10 cellular contexts compared by ENCODE assay signal in the genomic region with DNA sequence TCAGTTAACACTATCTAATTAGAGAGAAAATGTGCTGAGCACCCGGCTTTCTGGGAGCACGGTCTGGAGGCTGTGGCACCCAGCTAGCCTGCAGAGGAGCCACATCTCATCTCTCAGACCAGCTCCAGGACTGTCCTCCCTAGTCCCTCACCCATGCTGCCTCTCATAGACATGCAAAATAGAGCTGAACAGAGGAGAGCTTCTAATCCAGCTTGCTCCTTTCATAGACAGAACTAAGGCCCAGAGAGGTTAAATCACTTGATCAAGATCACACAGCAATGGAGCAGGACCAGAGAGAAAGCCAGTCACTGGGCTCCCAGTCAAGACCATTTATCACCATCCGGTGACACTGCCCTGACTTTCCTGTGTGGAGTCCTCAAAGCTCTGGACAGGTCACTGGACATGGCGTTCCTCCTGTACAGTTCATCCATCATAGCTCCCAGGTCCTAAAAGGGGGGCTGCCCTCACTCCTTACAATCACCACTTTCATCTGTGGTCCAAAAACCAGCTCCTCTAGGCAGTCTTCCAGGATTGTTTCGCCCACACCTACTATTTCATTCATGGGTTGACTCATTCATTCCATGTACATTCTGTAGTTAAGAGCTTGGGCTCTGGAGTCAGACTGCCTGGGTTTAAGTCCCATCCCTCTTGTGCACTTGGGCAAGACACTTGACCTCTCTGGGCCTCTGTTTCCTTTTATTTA. TPM values are rescaled to one million over a fixed set of nuclear protein-coding genes. Genes with fewer than 3 reads are reported as not detected.
DNase-seq lines count a peak whose midpoint lies in the region; ATAC-seq, FAIRE-seq and TF ChIP-seq lines count a peak whose summit lies in the region.
"Had no signal": no experiment of that assay in that cellular context is flagged by ENCODE, and none has a peak within 500 bp of the region (broad histone marks: within the 10 kb centered on the region; RNA-seq: fewer than 3 reads in every experiment).

No MANE protein-coding gene starts in this region.

- H3K36me3 ChIP-seq in SK-N-SH (replicated peaks in 1 of 2; ENCODE audit: control insufficient read depth in 1 of 2, insufficient read depth in 2 of 2, low read length in 1 of 2) (peaks cover 0 to 17% of the 10 kb centered on the region in 2 experiments), pancreas (peaks cover 0 to 14% (median 6%) of the 10 kb centered on the region in 3 donors)

- no peaks in the 10 kb centered on the region for H3K9me2 ChIP-seq in SK-N-SH

- H3K9me3 ChIP-seq in SK-N-SH (no peaks in the 10 kb centered on the region), pancreas (no peaks in the 10 kb centered on the region)

- no peaks in the 10 kb centered on the region for H4K20me1 ChIP-seq in SK-N-SH (ENCODE audit: insufficient read depth)

- peaks cover 0 to 7% of the 10 kb centered on the region in 2 donors for H3K4me1 Mint-ChIP-seq in stimulated activated naive B cell treated with anti-CD40 and anti-IgM and Interleukin-4, amounts not matched to agents 10 μg/mL and 1 μg/mL and 100 μg/mL, for 72 hours

- H3K4me3 ChIP-seq in SK-N-SH (ENCODE audit: low read depth in 2 of 2, low read length in 1 of 2) (no peak overlapping the region), fibroblast of mammary gland (ENCODE audit: control insufficient read depth, low read depth, low read length) (no peak overlapping the region), pancreas (no peak overlapping the region)

- no peak overlapping the region for H3K4me3 Mint-ChIP-seq in stimulated activated naive B cell treated with anti-CD40 and anti-IgM and Interleukin-4, amounts not matched to agents 10 μg/mL and 1 μg/mL and 100 μg/mL, for 72 hours
- H3K4me3 Mint-ChIP-seq: memory B cell had no signal

- 46% methylated on average over 5 of the region's 5 CpGs for WGBS in SK-N-SH (ENCODE audit: low lambda C conversion rate)
- WGBS in pancreas, 2 donors = 28 to 30% methylated on average over 5 of the region's 5 CpGs

- peak overlapping the region; percentile 47; the same call in 1 of the 2 replicates for H3K4me2 ChIP-seq in SK-N-SH

- H3K27ac ChIP-seq in SK-N-SH (ENCODE audit: low read depth in 2 of 2, low read length in 1 of 2) = no peak overlapping the region; a peak in 1 of 4 replicates
- H3K27ac ChIP-seq in pancreas = no peak overlapping the region

- no peak for FAIRE-seq in pancreas (lab: Jason Lieb, UNC)

- H3K36me3 Mint-ChIP-seq in stimulated activated naive B cell treated with anti-CD40 and anti-IgM and Interleukin-4, amounts not matched to agents 10 μg/mL and 1 μg/mL and 100 μg/mL, for 72 hours = peaks cover 10 to 16% of the 10 kb centered on the region in 2 donors

- peak overlapping the region; percentile 43 for H3K27ac Mint-ChIP-seq in stimulated activated naive B cell treated with anti-CD40 and anti-IgM and Interleukin-4, amounts not matched to agents 10 μg/mL and 1 μg/mL and 100 μg/mL, for 72 hours
- H3K27ac Mint-ChIP-seq: memory B cell had no signal

- H3F3A ChIP-seq in SK-N-SH (replicated peaks; ENCODE audit: insufficient read depth) = peaks cover 8% of the 10 kb centered on the region

- CTCF ChIA-PET in SK-N-SH (lab: Yijun Ruan, JAX) = interaction anchor here (0.5 to 14.4 kb wide), 67 partner anchors 8 to 779 kb away, joined by 3 to 286 read pairs (median 4); partner anchors contain the start of genes CAMK2N1 and MUL1

- H3K79me2 ChIP-seq in SK-N-SH (ENCODE audit: insufficient read depth) = no peaks in the 10 kb centered on the region

- TF ChIP-seq CTCF in SK-N-SH (IDR thresholded peaks at IDR 0.05) (no peak), fibroblast of mammary gland (conservative IDR thresholded peaks at IDR 0.05; ENCODE audit: control insufficient read depth, insufficient read depth, low read depth, low read length) (no peak), pancreas (IDR thresholded peaks at IDR 0.05) (no peak)

- H3K27me3 ChIP-seq in SK-N-SH (ENCODE audit: insufficient read depth) (no peaks in the 10 kb centered on the region), pancreas (no peaks in the 10 kb centered on the region)

- POLR2A ChIA-PET in SK-N-SH (lab: Yijun Ruan, JAX) = interaction anchor here (0.7 to 1.9 kb wide), 2 partner anchors 9 to 13 kb away, joined by 3 to 7 read pairs; partner anchors contain the start of genes CAMK2N1 and MUL1

- DNase-seq in HCEC 1CT (peak; percentile 93), SK-N-SH (no peak), fibroblast of mammary gland (ENCODE audit: low read depth) (peak; percentile 98), NCI-H1092 treated with DMSO at 0.1 percent for 48 hours (lab: John Stamatoyannopoulos, UW) (no peak), pons (ENCODE audit: low spot score) (no peak), pancreas (no peak)
- DNase-seq in stimulated activated naive B cell treated with anti-CD40 and anti-IgM and Interleukin-4, amounts not matched to agents 10 μg/mL and 1 μg/mL and 100 μg/mL, for 72 hours = no peak
- DNase-seq: activated CD8-positive, alpha-beta memory T cell treated with anti-CD3 and anti-CD28 coated beads, Interleukin-2, amount 50 U/mL, for 4 hours; effector CD8-positive, alpha-beta T cell had no signal

- no peak for ATAC-seq in stimulated activated naive B cell treated with anti-CD40 and anti-IgM and Interleukin-4, amounts not matched to agents 10 μg/mL and 1 μg/mL and 100 μg/mL, for 72 hours (replicated peaks)
- ATAC-seq in pancreas = no peak

- H3K27me3 Mint-ChIP-seq in stimulated activated naive B cell treated with anti-CD40 and anti-IgM and Interleukin-4, amounts not matched to agents 10 μg/mL and 1 μg/mL and 100 μg/mL, for 72 hours = peaks cover 4 to 16% of the 10 kb centered on the region in 2 donors

- H3K9ac ChIP-seq in SK-N-SH = no peak overlapping the region

- peaks cover 11 to 16% of the 10 kb centered on the region in 2 experiments; a peak in 3 of 4 replicates for H3K4me1 ChIP-seq in SK-N-SH (ENCODE audit: control insufficient read depth in 1 of 2, insufficient read depth in 2 of 2, low read depth in 1 of 2, low read length in 1 of 2)
- no peaks in the 10 kb centered on the region for H3K4me1 ChIP-seq in pancreas

- intact Hi-C loops in pancreas (cut with DNase I) = loop anchor here in 2 of 3 donors (5.0 to 10.0 kb wide), 2 partner anchors 282 to 570 kb away; partner anchors contain the start of gene PLA2G2E (in 1 of the 2)

- H3K9me3 Mint-ChIP-seq in stimulated activated naive B cell treated with anti-CD40 and anti-IgM and Interleukin-4, amounts not matched to agents 10 μg/mL and 1 μg/mL and 100 μg/mL, for 72 hours = no peaks in the 10 kb centered on the region
- H3K9me3 Mint-ChIP-seq: memory B cell had no signal

- TF ChIP-seq EP300 in SK-N-SH (IDR thresholded peaks at IDR 0.05; ENCODE audit: borderline replicate concordance in 1 of 2, low read depth in 1 of 2, low read length in 1 of 2) = peak in 1 of 2 experiments; percentile 43; a peak in 1 of 4 replicates

- no peak for TF ChIP-seq RAD21 in SK-N-SH (IDR thresholded peaks at IDR 0.05; ENCODE audit: low read length)

- no peak overlapping the region for H2AFZ ChIP-seq in SK-N-SH (ENCODE audit: low read depth)

TF ChIP-seq in SK-N-SH, 30 proteins besides CTCF, POLR2A, EP300 and RAD21:
- TF ChIP-seq TEAD4 (IDR thresholded peaks at IDR 0.05; ENCODE audit: borderline replicate concordance, insufficient read depth) (0 out of 2 replicates have a peak, but pooled peaks have one; percentile 19), NFIC (IDR thresholded peaks at IDR 0.05; ENCODE audit: borderline replicate concordance) (peak; percentile 55; the same call in 1 of the 2 replicates), FOSL2 (IDR thresholded peaks at IDR 0.05; ENCODE audit: borderline replicate concordance, low read depth) (peak; percentile 55; the same call in 1 of the 2 replicates), JUND (IDR thresholded peaks at IDR 0.05) (0 out of 2 replicates have a peak, but pooled peaks have one; percentile 40), TAF1 (IDR thresholded peaks at IDR 0.05; ENCODE audit: borderline replicate concordance, low read depth, low read length) (no peak), TCF12 (IDR thresholded peaks at IDR 0.05) (peak; percentile 40; the same call in 1 of the 2 replicates), RCOR1 (IDR thresholded peaks at IDR 0.05; ENCODE audit: low read length) (no peak)
- TF ChIP-seq, protein P1, sequence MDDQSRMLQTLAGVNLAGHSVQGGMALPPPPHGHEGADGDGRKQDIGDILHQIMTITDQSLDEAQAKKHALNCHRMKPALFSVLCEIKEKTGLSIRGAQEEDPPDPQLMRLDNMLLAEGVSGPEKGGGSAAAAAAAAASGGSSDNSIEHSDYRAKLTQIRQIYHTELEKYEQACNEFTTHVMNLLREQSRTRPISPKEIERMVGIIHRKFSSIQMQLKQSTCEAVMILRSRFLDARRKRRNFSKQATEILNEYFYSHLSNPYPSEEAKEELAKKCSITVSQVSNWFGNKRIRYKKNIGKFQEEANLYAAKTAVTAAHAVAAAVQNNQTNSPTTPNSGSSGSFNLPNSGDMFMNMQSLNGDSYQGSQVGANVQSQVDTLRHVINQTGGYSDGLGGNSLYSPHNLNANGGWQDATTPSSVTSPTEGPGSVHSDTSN (IDR thresholded peaks at IDR 0.05) = peak; percentile 29

RNA-seq across cellular contexts. Expression of gene CAMK2N1, which starts 8.8 kb away (rescaled TPM):
- polyA plus RNA-seq in SK-N-SH (2012; rRNA removed) (2.8 and 5.3 TPM in 2 replicates), pancreas (10 to 100 TPM in 1 of 2 donors, 1 to 10 TPM in 1; 6.8 to 40.7 TPM)
- polyA plus RNA-seq in SK-N-SH (2012; cell fraction: cytosol; rRNA removed) = 8.4 and 9.9 TPM in 2 replicates
- polyA plus RNA-seq in SK-N-SH (2012; cell fraction: nucleus; rRNA removed) = 1.3 and 1.6 TPM in 2 replicates
- 1 to 10 TPM; 3.4 to 9.3 (median 5.5) TPM for total RNA-seq in pancreas

RNA-seq across cellular contexts. Expression of gene MUL1, which starts 13.2 kb away (rescaled TPM):
- polyA plus RNA-seq in SK-N-SH (2012; rRNA removed) (22.8 and 26.4 TPM in 2 replicates), pancreas (10 to 100 TPM in 1 of 2 donors, 1 to 10 TPM in 1; 3.5 to 10.6 TPM)
- 13.8 and 20.8 TPM in 2 replicates for polyA plus RNA-seq in SK-N-SH (2012; cell fraction: cytosol; rRNA removed)
- 12.8 and 16.0 TPM in 2 replicates for polyA plus RNA-seq in SK-N-SH (2012; cell fraction: nucleus; rRNA removed)
- 10 to 100 TPM in 5 of 6 donors, 1 to 10 TPM in 1; 9.9 to 16.5 (median 12.2) TPM for total RNA-seq in pancreas

RNA-seq across cellular contexts. Expression of gene FAM43B, which starts 57.6 kb away (rescaled TPM):
- not detected in 2 replicates for polyA plus RNA-seq in SK-N-SH (2012; rRNA removed)
- 0.01 TPM in 1 of 2 replicates, not detected in the other for polyA plus RNA-seq in SK-N-SH (2012; cell fraction: cytosol; rRNA removed)
- polyA plus RNA-seq in SK-N-SH (2012; cell fraction: nucleus; rRNA removed) = 0.07 TPM in 1 of 2 replicates, not detected in the other
- under 1 TPM in 5 of 6 donors, not detected in 1; 0.14 to 0.72 (median 0.20) TPM for total RNA-seq in pancreas
- polyA plus RNA-seq in pancreas = under 1 TPM; 0.28 to 0.30 TPM

Comparison
In these comparisons a context has a peak if more than half of its experiments do, and no peak if none do; other contexts are left out.
1. DNase-seq: peak in HCEC 1CT (single experiment) and fibroblast of mammary gland (single experiment); none in SK-N-SH (single experiment), stimulated activated naive B cell treated with anti-CD40 and anti-IgM and Interleukin-4, amounts not matched to agents 10 μg/mL and 1 μg/mL and 100 μg/mL, for 72 hours (single experiment), NCI-H1092 treated with DMSO at 0.1 percent for 48 hours (single experiment), pons (single experiment) and pancreas (0 of 6).